Comparison of ENCODE assay signal across 1 cellular context in genomic region chr7:153043440-153043839, GRCh38.
TF ChIP-seq lines count a peak whose summit lies in the region.

No MANE protein-coding gene starts in this region.

TF ChIP-seq in H1, 55 proteins besides CTCF, POLR2A, EP300 and RAD21 (continued from another document):
- TF ChIP-seq CHD7 (IDR thresholded peaks at IDR 0.05; ENCODE audit: insufficient replicate concordance, low read length) (no peak), NRF1 (IDR thresholded peaks at IDR 0.05; ENCODE audit: low read depth, low read length) (no peak), MAFK (IDR thresholded peaks at IDR 0.05; ENCODE audit: low read depth, low read length) (no peak), HDAC2 (IDR thresholded peaks at IDR 0.05; ENCODE audit: borderline replicate concordance in 1 of 2, low read depth in 2 of 2, low read length in 2 of 2) (no peak), YY1 (IDR thresholded peaks at IDR 0.05; ENCODE audit: low read depth, low read length) (no peak), PHF8 (conservative IDR thresholded peaks at IDR 0.05; ENCODE audit: low read depth, low read length) (no peak), EGR1 (IDR thresholded peaks at IDR 0.05; ENCODE audit: borderline replicate concordance, low read depth, low read length) (no peak), RXRA (IDR thresholded peaks at IDR 0.05; ENCODE audit: insufficient read depth, low read depth, low read length) (no peak), RNF2 (IDR thresholded peaks at IDR 0.05; ENCODE audit: borderline replicate concordance, low read depth, low read length, missing control alignments, poor library complexity, severe bottlenecking) (no peak), SRF (IDR thresholded peaks at IDR 0.05; ENCODE audit: low read depth, low read length) (no peak), RFX5 (IDR thresholded peaks at IDR 0.05; ENCODE audit: borderline replicate concordance, low read depth, low read length) (no peak), SIN3A (conservative IDR thresholded peaks at IDR 0.05 in 1 of 2, IDR thresholded peaks at IDR 0.05 in 1 of 2; ENCODE audit: low read depth in 1 of 2, low read length in 2 of 2) (no peak), GTF2F1 (IDR thresholded peaks at IDR 0.05; ENCODE audit: borderline replicate concordance, low read depth, low read length) (no peak), BACH1 (IDR thresholded peaks at IDR 0.05; ENCODE audit: low read length) (no peak), CREB1 (IDR thresholded peaks at IDR 0.05) (no peak)
- TF ChIP-seq, protein P1, sequence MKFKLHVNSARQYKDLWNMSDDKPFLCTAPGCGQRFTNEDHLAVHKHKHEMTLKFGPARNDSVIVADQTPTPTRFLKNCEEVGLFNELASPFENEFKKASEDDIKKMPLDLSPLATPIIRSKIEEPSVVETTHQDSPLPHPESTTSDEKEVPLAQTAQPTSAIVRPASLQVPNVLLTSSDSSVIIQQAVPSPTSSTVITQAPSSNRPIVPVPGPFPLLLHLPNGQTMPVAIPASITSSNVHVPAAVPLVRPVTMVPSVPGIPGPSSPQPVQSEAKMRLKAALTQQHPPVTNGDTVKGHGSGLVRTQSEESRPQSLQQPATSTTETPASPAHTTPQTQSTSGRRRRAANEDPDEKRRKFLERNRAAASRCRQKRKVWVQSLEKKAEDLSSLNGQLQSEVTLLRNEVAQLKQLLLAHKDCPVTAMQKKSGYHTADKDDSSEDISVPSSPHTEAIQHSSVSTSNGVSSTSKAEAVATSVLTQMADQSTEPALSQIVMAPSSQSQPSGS (IDR thresholded peaks at IDR 0.05; ENCODE audit: low read length): no peak
TF ChIP-seq in H1: peak in this region for 0.
